2 cellular contexts compared by ENCODE assay signal in the genomic region with DNA sequence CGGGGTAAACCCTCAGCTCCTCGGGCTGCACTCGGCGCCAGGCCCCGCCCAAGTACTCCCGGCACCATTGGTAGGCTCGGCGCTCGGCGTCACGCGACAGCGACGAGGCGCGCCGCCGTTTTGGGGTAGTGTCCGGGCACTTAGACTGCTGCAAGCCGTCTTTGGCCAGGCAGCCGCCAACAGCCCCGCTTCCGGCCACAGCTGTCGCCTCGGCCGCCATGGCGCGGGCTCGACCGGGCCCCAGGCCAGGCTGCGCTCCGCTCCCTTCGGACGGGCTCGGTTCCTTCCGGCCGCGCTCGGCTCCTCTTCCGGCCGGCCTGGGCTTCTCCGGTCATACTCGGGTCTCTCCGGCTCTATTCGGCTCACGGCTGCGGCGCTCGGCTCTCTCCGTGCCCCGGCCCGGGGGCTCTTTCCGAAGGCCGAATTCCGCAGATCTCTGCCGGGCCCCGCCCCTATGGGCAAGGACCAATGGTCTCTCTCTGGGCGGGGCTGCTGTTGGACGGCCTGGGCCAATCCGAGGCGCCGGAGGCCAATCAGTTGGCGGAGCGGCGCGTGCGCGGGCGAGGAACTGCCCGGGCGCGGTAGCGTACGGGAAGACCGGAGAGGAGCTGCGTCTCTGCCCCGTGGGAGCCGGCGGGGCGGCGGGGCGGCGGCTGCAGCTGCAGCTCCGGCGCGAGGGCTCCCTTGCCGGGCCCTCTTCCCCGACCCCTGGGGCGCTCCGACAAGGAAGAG.
TF ChIP-seq lines count a peak whose summit lies in the region.

A gene with protein sequence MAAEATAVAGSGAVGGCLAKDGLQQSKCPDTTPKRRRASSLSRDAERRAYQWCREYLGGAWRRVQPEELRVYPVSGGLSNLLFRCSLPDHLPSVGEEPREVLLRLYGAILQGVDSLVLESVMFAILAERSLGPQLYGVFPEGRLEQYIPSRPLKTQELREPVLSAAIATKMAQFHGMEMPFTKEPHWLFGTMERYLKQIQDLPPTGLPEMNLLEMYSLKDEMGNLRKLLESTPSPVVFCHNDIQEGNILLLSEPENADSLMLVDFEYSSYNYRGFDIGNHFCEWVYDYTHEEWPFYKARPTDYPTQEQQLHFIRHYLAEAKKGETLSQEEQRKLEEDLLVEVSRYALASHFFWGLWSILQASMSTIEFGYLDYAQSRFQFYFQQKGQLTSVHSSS (minus strand): TSS at position 288 of the 732 bp plus-strand sequence. CDS start 68 bp downstream, at position 220.

TF ChIP-seq in HCT116, 20 proteins besides CTCF, POLR2A, EP300 and RAD21 (continued from another document):
- TF ChIP-seq, protein P1, sequence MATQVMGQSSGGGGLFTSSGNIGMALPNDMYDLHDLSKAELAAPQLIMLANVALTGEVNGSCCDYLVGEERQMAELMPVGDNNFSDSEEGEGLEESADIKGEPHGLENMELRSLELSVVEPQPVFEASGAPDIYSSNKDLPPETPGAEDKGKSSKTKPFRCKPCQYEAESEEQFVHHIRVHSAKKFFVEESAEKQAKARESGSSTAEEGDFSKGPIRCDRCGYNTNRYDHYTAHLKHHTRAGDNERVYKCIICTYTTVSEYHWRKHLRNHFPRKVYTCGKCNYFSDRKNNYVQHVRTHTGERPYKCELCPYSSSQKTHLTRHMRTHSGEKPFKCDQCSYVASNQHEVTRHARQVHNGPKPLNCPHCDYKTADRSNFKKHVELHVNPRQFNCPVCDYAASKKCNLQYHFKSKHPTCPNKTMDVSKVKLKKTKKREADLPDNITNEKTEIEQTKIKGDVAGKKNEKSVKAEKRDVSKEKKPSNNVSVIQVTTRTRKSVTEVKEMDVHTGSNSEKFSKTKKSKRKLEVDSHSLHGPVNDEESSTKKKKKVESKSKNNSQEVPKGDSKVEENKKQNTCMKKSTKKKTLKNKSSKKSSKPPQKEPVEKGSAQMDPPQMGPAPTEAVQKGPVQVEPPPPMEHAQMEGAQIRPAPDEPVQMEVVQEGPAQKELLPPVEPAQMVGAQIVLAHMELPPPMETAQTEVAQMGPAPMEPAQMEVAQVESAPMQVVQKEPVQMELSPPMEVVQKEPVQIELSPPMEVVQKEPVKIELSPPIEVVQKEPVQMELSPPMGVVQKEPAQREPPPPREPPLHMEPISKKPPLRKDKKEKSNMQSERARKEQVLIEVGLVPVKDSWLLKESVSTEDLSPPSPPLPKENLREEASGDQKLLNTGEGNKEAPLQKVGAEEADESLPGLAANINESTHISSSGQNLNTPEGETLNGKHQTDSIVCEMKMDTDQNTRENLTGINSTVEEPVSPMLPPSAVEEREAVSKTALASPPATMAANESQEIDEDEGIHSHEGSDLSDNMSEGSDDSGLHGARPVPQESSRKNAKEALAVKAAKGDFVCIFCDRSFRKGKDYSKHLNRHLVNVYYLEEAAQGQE (IDR thresholded peaks at IDR 0.05; ENCODE audit: low read depth): no peak
- TF ChIP-seq YY1 (IDR thresholded peaks at IDR 0.05; ENCODE audit: extremely low read depth, insufficient replicate concordance, low read depth, low read length) (peak; percentile 54), SIN3A (IDR thresholded peaks at IDR 0.05; ENCODE audit: low read depth) (0 out of 2 replicates have a peak, but pooled peaks have one; percentile 48), EZH2phosphoT487 (IDR thresholded peaks at IDR 0.05; ENCODE audit: borderline replicate concordance) (no peak), ELF1 (IDR thresholded peaks at IDR 0.05; ENCODE audit: borderline replicate concordance, low read depth) (no peak)
- TF ChIP-seq, protein P2, sequence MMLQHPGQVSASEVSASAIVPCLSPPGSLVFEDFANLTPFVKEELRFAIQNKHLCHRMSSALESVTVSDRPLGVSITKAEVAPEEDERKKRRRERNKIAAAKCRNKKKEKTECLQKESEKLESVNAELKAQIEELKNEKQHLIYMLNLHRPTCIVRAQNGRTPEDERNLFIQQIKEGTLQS (IDR thresholded peaks at IDR 0.05): no peak
- TF ChIP-seq, protein P3, sequence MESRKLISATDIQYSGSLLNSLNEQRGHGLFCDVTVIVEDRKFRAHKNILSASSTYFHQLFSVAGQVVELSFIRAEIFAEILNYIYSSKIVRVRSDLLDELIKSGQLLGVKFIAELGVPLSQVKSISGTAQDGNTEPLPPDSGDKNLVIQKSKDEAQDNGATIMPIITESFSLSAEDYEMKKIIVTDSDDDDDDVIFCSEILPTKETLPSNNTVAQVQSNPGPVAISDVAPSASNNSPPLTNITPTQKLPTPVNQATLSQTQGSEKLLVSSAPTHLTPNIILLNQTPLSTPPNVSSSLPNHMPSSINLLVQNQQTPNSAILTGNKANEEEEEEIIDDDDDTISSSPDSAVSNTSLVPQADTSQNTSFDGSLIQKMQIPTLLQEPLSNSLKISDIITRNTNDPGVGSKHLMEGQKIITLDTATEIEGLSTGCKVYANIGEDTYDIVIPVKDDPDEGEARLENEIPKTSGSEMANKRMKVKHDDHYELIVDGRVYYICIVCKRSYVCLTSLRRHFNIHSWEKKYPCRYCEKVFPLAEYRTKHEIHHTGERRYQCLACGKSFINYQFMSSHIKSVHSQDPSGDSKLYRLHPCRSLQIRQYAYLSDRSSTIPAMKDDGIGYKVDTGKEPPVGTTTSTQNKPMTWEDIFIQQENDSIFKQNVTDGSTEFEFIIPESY (IDR thresholded peaks at IDR 0.05; ENCODE audit: extremely low read depth, insufficient replicate concordance, low read length): no peak
- TF ChIP-seq, protein P4, sequence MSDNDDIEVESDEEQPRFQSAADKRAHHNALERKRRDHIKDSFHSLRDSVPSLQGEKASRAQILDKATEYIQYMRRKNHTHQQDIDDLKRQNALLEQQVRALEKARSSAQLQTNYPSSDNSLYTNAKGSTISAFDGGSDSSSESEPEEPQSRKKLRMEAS (IDR thresholded peaks at IDR 0.05): peak; percentile 72
TF ChIP-seq in HCT116: peak in this region for 4.

TF ChIP-seq in neural cell, 6 proteins besides CTCF, POLR2A, EP300 and RAD21 (continued from another document):
- TF ChIP-seq, protein P1 (IDR thresholded peaks at IDR 0.05; ENCODE audit: borderline replicate concordance): peak; percentile 49
